In genomic region chr10:29068984-29069383, GRCh38 we compare ENCODE assay signal across 19 cellular contexts.
"Had no signal": no experiment of that assay in that cellular context is flagged by ENCODE, and none has a peak within 500 bp of the region (broad histone marks: within the 10 kb centered on the region; RNA-seq: fewer than 3 reads in every experiment).

No MANE protein-coding gene starts in this region.

- ATAC-seq: effector memory CD8-positive, alpha-beta T cell; gastroesophageal sphincter; left cardiac atrium; lower lobe of right lung; mucosa of descending colon; naive thymus-derived CD8-positive, alpha-beta T cell; sciatic nerve had no signal

- H3K36me3 ChIP-seq: esophagus squamous epithelium, gastroesophageal sphincter, left ventricle myocardium inferior, lower lobe of right lung had no signal

- H3K9ac ChIP-seq: parathyroid adenoma had no signal

- DNase-seq: effector memory CD8-positive, alpha-beta T cell; esophagus squamous epithelium; foreskin fibroblast; glutamatergic neuron; kidney; left cardiac atrium; left ventricle myocardium inferior; lower lobe of right lung; mesenchymal stem cell; mucosa of descending colon; naive thymus-derived CD8-positive, alpha-beta T cell; occipital lobe; stimulated activated CD4-positive, alpha-beta T cell treated with anti-CD3 and anti-CD28 coated beads, Interleukin-12 subunit alpha, Interleukin-12 subunit beta, amount 100 ng/mL, for 4 hours; stimulated activated naive CD4-positive, alpha-beta T cell had no signal

- H3K27ac ChIP-seq: esophagus squamous epithelium, gastroesophageal sphincter, left ventricle myocardium inferior, lower lobe of right lung, parathyroid adenoma had no signal

- H3K27ac Mint-ChIP-seq: effector memory CD8-positive, alpha-beta T cell; naive thymus-derived CD8-positive, alpha-beta T cell; type B pancreatic cell had no signal

- H3K79me2 ChIP-seq: parathyroid adenoma had no signal

- H3K9me3 Mint-ChIP-seq: naive thymus-derived CD8-positive, alpha-beta T cell; neural crest cell had no signal

- H3K27me3 Mint-ChIP-seq: type B pancreatic cell had no signal

- H3K36me3 Mint-ChIP-seq: naive thymus-derived CD8-positive, alpha-beta T cell had no signal

- H3K4me3 Mint-ChIP-seq: effector memory CD8-positive, alpha-beta T cell; naive thymus-derived CD8-positive, alpha-beta T cell; neural crest cell; type B pancreatic cell had no signal

- H3K4me1 ChIP-seq: esophagus squamous epithelium, gastroesophageal sphincter, left ventricle myocardium inferior, lower lobe of right lung, parathyroid adenoma had no signal

- H3K4me3 ChIP-seq: esophagus squamous epithelium, gastroesophageal sphincter, left ventricle myocardium inferior, lower lobe of right lung, mucosa of descending colon had no signal

- H2AFZ ChIP-seq: parathyroid adenoma had no signal

- H3K4me1 Mint-ChIP-seq: naive thymus-derived CD8-positive, alpha-beta T cell had no signal

- H3K9me3 ChIP-seq: esophagus squamous epithelium, gastroesophageal sphincter, left ventricle myocardium inferior, lower lobe of right lung, mucosa of descending colon had no signal
